In the genomic region with DNA sequence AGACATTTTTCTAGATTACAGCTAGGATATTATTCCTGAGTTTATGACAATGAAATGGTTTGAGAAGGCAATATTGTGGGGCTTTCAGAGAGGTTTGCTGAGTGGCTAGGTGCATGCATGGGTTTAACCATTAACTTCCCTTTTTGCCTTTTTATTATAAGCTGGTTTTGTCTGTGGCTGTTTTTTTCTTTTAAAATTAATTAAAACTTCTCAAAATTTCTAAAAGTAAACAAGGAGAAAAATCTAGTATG, we compare ENCODE assay signal across 10 cellular contexts.
DNase-seq lines count a peak whose midpoint lies in the region; ATAC-seq and TF ChIP-seq lines count a peak whose summit lies in the region.
"Had no signal": no experiment of that assay in that cellular context is flagged by ENCODE, and none has a peak within 500 bp of the region (broad histone marks: within the 10 kb centered on the region; RNA-seq: fewer than 3 reads in every experiment).

No MANE protein-coding gene starts in this region.

- DNase-seq in right atrium auricular region (ENCODE audit: low spot score): no peak
- DNase-seq in Right ventricle myocardium superior: no peak
- DNase-seq in activated naive CD4-positive, alpha-beta T cell treated with anti-CD3 and anti-CD28 coated beads, Interleukin-2, amount 50 U/mL, for 72 hours (ENCODE audit: low spot score in 2 of 2): no peak
- no peak for DNase-seq in mucosa of descending colon
- DNase-seq in vagina (ENCODE audit: extremely low spot score in 2 of 2): no peak
- DNase-seq in stimulated activated CD4-positive, alpha-beta T cell treated with anti-CD3 and anti-CD28 coated beads, Interleukin-4, amount 100 ng/mL, for 4 hours: no peak
- no peak for DNase-seq in NCI-H1417 treated with DMSO at 0.1 percent for 48 hours (lab: John Stamatoyannopoulos, UW)
- DNase-seq in DMS 273 (lab: John Stamatoyannopoulos, UW; ENCODE audit: unreplicated experiment): no peak
- DNase-seq: activated CD4-positive, alpha-beta T cell treated with anti-CD3 and anti-CD28 coated beads, Interleukin-2, amount 50 U/mL, for 4 hours had no signal

- H3K36me3 ChIP-seq in right atrium auricular region (no peaks in the 10 kb centered on the region), mucosa of descending colon (ENCODE audit: low read depth) (no peaks in the 10 kb centered on the region), vagina (no peaks in the 10 kb centered on the region)

- H3K4me1 ChIP-seq in right atrium auricular region (no peaks in the 10 kb centered on the region), mucosa of descending colon (ENCODE audit: low read depth) (no peaks in the 10 kb centered on the region), vagina (peaks cover 6% of the 10 kb centered on the region)

- H3K4me3 ChIP-seq in right atrium auricular region (peak overlapping the region; percentile 25 to 37), mucosa of descending colon (peak overlapping the region; percentile 12), vagina (peak overlapping the region; percentile 8 to 29)

- H3K9me3 Mint-ChIP-seq in activated naive CD4-positive, alpha-beta T cell treated with anti-CD3 and anti-CD28 coated beads, Interleukin-2, amount 50 U/mL, for 72 hours: no peaks in the 10 kb centered on the region

- H3K9me3 ChIP-seq in right atrium auricular region (no peaks in the 10 kb centered on the region), mucosa of descending colon (no peaks in the 10 kb centered on the region), vagina (no peaks in the 10 kb centered on the region)

- no peak for TF ChIP-seq POLR2A in vagina (IDR thresholded peaks at IDR 0.05)

- intact Hi-C loops in Right ventricle myocardium superior (cut with DNase I) (no loop called here), mucosa of descending colon (cut with DNase I, micrococcal nuclease) (no loop called here), vagina (cut with DNase I) (no loop called here)

- ATAC-seq in Right ventricle myocardium superior (ENCODE audit: poor library complexity): no peak
- ATAC-seq in activated naive CD4-positive, alpha-beta T cell treated with anti-CD3 and anti-CD28 coated beads, Interleukin-2, amount 50 U/mL, for 72 hours: no peak
- peak; percentile 4 for ATAC-seq in mucosa of descending colon

- peak overlapping the region; percentile 96 to 100 for H3K27ac Mint-ChIP-seq in activated naive CD4-positive, alpha-beta T cell treated with anti-CD3 and anti-CD28 coated beads, Interleukin-2, amount 50 U/mL, for 72 hours

- peaks cover 16 to 17% of the 10 kb centered on the region in 2 donors for H3K36me3 Mint-ChIP-seq in activated naive CD4-positive, alpha-beta T cell treated with anti-CD3 and anti-CD28 coated beads, Interleukin-2, amount 50 U/mL, for 72 hours

- TF ChIP-seq CTCF in right atrium auricular region (IDR thresholded peaks at IDR 0.05) (no peak), mucosa of descending colon (IDR thresholded peaks at IDR 0.05) (no peak), vagina (IDR thresholded peaks at IDR 0.05) (no peak)

- H3K27ac ChIP-seq in right atrium auricular region: peak overlapping the region; percentile 31 to 33
- H3K27ac ChIP-seq in vagina: peak overlapping the region; percentile 8
- H3K27ac ChIP-seq: KMS-11 had no signal

- H3K27me3 ChIP-seq in right atrium auricular region (no peaks in the 10 kb centered on the region), vagina (no peaks in the 10 kb centered on the region)
